In genomic region chr3:159928071-159928491, GRCh38 we compare ENCODE assay signal across 1 cellular context.
TF ChIP-seq lines count a peak whose summit lies in the region.

No MANE protein-coding gene starts in this region.

TF ChIP-seq in HepG2, 621 proteins besides CTCF, POLR2A, EP300 and RAD21 (continued from another document):
- TF ChIP-seq, protein P1, sequence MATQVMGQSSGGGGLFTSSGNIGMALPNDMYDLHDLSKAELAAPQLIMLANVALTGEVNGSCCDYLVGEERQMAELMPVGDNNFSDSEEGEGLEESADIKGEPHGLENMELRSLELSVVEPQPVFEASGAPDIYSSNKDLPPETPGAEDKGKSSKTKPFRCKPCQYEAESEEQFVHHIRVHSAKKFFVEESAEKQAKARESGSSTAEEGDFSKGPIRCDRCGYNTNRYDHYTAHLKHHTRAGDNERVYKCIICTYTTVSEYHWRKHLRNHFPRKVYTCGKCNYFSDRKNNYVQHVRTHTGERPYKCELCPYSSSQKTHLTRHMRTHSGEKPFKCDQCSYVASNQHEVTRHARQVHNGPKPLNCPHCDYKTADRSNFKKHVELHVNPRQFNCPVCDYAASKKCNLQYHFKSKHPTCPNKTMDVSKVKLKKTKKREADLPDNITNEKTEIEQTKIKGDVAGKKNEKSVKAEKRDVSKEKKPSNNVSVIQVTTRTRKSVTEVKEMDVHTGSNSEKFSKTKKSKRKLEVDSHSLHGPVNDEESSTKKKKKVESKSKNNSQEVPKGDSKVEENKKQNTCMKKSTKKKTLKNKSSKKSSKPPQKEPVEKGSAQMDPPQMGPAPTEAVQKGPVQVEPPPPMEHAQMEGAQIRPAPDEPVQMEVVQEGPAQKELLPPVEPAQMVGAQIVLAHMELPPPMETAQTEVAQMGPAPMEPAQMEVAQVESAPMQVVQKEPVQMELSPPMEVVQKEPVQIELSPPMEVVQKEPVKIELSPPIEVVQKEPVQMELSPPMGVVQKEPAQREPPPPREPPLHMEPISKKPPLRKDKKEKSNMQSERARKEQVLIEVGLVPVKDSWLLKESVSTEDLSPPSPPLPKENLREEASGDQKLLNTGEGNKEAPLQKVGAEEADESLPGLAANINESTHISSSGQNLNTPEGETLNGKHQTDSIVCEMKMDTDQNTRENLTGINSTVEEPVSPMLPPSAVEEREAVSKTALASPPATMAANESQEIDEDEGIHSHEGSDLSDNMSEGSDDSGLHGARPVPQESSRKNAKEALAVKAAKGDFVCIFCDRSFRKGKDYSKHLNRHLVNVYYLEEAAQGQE (IDR thresholded peaks at IDR 0.05; ENCODE audit: borderline replicate concordance in 1 of 2, low read depth in 1 of 2, low read length in 2 of 2) = no peak
